ENCODE assay signal across 8 cellular contexts in genomic region chr18:22170421-22171262, GRCh38. TPM values are rescaled to one million over a fixed set of nuclear protein-coding genes. Genes with fewer than 3 reads are reported as not detected.
DNase-seq lines count a peak whose midpoint lies in the region; ATAC-seq and TF ChIP-seq lines count a peak whose summit lies in the region.

No MANE protein-coding gene starts in this region.

- ATAC-seq in activated CD8-positive, alpha-beta T cell treated with anti-CD3 and anti-CD28 coated beads, Interleukin-2, amount 10 ng/mL, durations not matched to agents 7 days and 5 days = peak; percentile 22
- ATAC-seq in HG03432 (IDR thresholded peaks at IDR 0.05; ENCODE audit: unreplicated experiment) (no peak), HG03521 (IDR thresholded peaks at IDR 0.05; ENCODE audit: unreplicated experiment) (no peak)

- no CpG with 5 or more reads among the region's 66 CpGs for WGBS in trophoblast cell (ENCODE audit: extremely low coverage, insufficient coverage, insufficient read length)

- peaks cover 83% of the 10 kb centered on the region for H3K27me3 Mint-ChIP-seq in activated CD8-positive, alpha-beta T cell treated with anti-CD3 and anti-CD28 coated beads, Interleukin-2, amount 10 ng/mL, durations not matched to agents 7 days and 5 days (ENCODE audit: low read depth)

- H3K27ac Mint-ChIP-seq in activated CD8-positive, alpha-beta T cell treated with anti-CD3 and anti-CD28 coated beads, Interleukin-2, amount 10 ng/mL, durations not matched to agents 7 days and 5 days = no peak overlapping the region

- H2BK120ac ChIP-seq in trophoblast cell (ENCODE audit: insufficient read depth, low read length, poor library complexity) = no peak overlapping the region

- no peak overlapping the region for H4K12ac ChIP-seq in trophoblast cell (ENCODE audit: low read depth, low read length)

- no peak overlapping the region for H2BK12ac ChIP-seq in trophoblast cell (ENCODE audit: low read length)

- no peak overlapping the region for H4K8ac ChIP-seq in trophoblast cell (ENCODE audit: low read depth, low read length)

- H3K4me3 Mint-ChIP-seq in activated CD8-positive, alpha-beta T cell treated with anti-CD3 and anti-CD28 coated beads, Interleukin-2, amount 10 ng/mL, durations not matched to agents 7 days and 5 days = peak overlapping the region; percentile 84

- H3K18ac ChIP-seq in trophoblast cell (ENCODE audit: low read length) = no peak overlapping the region

- peak overlapping the region; percentile 32 for H2AFZ ChIP-seq in trophoblast cell (ENCODE audit: insufficient read depth, low read length, poor library complexity)

- H2AK5ac ChIP-seq in trophoblast cell (ENCODE audit: low read length) = no peak overlapping the region

- H2BK5ac ChIP-seq in trophoblast cell (ENCODE audit: low read depth, low read length, poor library complexity) = no peak overlapping the region

- H3K4ac ChIP-seq in trophoblast cell (ENCODE audit: low read depth, low read length) = no peak overlapping the region

- H3K79me2 ChIP-seq in trophoblast cell (ENCODE audit: control insufficient read depth, insufficient read depth, low read length, poor library complexity) = no peaks in the 10 kb centered on the region

- H3K4me2 ChIP-seq in trophoblast cell (ENCODE audit: low read length) = peak overlapping the region; percentile 84

- DNase-seq in AG04449 (ENCODE audit: low read depth, low spot score) (no peak), HEK293T (ENCODE audit: extremely low spot score) (peak; percentile 51), glomerular visceral epithelial cell (ENCODE audit: extremely low spot score) (peak; percentile 66), trophoblast cell (peak; percentile 55 to 66), DMS153 (lab: John Stamatoyannopoulos, UW) (no peak)
- peak; percentile 30 for DNase-seq in activated CD8-positive, alpha-beta T cell treated with anti-CD3 and anti-CD28 coated beads, Interleukin-2, amount 10 ng/mL, durations not matched to agents 7 days and 5 days

- no peak overlapping the region for H3K9ac ChIP-seq in trophoblast cell (ENCODE audit: low read length)

- CTCF ChIA-PET in AG04449 (lab: Yijun Ruan, JAX) (interaction anchor here (1.0 to 2.1 kb wide), 4 partner anchors 9 to 392 kb away, joined by 3 to 8 read pairs (median 4); no protein-coding TSS in a partner anchor), HEK293T (lab: Yijun Ruan, JAX) (interaction anchor here (0.7 to 1.5 kb wide), 4 partner anchors 10 to 173 kb away, joined by 3 to 5 read pairs (median 4); no protein-coding TSS in a partner anchor)
- CTCF ChIA-PET in activated CD8-positive, alpha-beta T cell treated with anti-CD3 and anti-CD28 coated beads, Interleukin-2, amount 10 ng/mL, durations not matched to agents 7 days and 5 days (lab: Charles Lee) = no interaction called here

- H3K79me1 ChIP-seq in trophoblast cell (ENCODE audit: low read length) = peaks cover 4% of the 10 kb centered on the region

- H4K91ac ChIP-seq in trophoblast cell (ENCODE audit: low read depth, low read length) = no peak overlapping the region

- H3K27ac ChIP-seq in trophoblast cell (ENCODE audit: low read depth, low read length) = no peak overlapping the region

- TF ChIP-seq CTCF in AG04449 (IDR thresholded peaks at IDR 0.05; ENCODE audit: insufficient read depth, low read length, missing control alignments) = no peak

- peaks cover 29% of the 10 kb centered on the region for H3K4me1 Mint-ChIP-seq in activated CD8-positive, alpha-beta T cell treated with anti-CD3 and anti-CD28 coated beads, Interleukin-2, amount 10 ng/mL, durations not matched to agents 7 days and 5 days (ENCODE audit: low read depth)

- no peak overlapping the region for H3K23ac ChIP-seq in trophoblast cell (ENCODE audit: low read length)

- H3K14ac ChIP-seq in trophoblast cell (ENCODE audit: low read length) = no peak overlapping the region

- peaks cover 6% of the 10 kb centered on the region for H3K36me3 Mint-ChIP-seq in activated CD8-positive, alpha-beta T cell treated with anti-CD3 and anti-CD28 coated beads, Interleukin-2, amount 10 ng/mL, durations not matched to agents 7 days and 5 days (ENCODE audit: low read depth)

- peaks cover 6% of the 10 kb centered on the region for H3K9me3 ChIP-seq in trophoblast cell (ENCODE audit: insufficient read depth, low read depth, low read length)

- H3K9me3 Mint-ChIP-seq in activated CD8-positive, alpha-beta T cell treated with anti-CD3 and anti-CD28 coated beads, Interleukin-2, amount 10 ng/mL, durations not matched to agents 7 days and 5 days (ENCODE audit: insufficient read depth) = no peaks in the 10 kb centered on the region

- POLR2A ChIA-PET in AG04449 (lab: Yijun Ruan, JAX) (no interaction called here), HEK293T (lab: Yijun Ruan, JAX) (interaction anchor here (0.7 to 3.7 kb wide), 15 partner anchors 13 to 392 kb away, joined by 3 to 15 read pairs (median 4); no protein-coding TSS in a partner anchor)
- POLR2A ChIA-PET in activated CD8-positive, alpha-beta T cell treated with anti-CD3 and anti-CD28 coated beads, Interleukin-2, amount 10 ng/mL, durations not matched to agents 7 days and 5 days (lab: Charles Lee) = no interaction called here

- H3K36me3 ChIP-seq in trophoblast cell (ENCODE audit: control insufficient read depth in 1 of 2, insufficient read depth in 2 of 2, low read length in 2 of 2) = no peaks in the 10 kb centered on the region

- peaks cover 85% of the 10 kb centered on the region for H3K27me3 ChIP-seq in trophoblast cell (ENCODE audit: insufficient read depth, low read length)

- H3K4me3 ChIP-seq in AG04449 (ENCODE audit: low read depth, low read length) (peak overlapping the region; percentile 72), trophoblast cell (ENCODE audit: low read depth, low read length) (peak overlapping the region; percentile 68)

- peaks cover 26 to 28% of the 10 kb centered on the region in 2 experiments for H3K4me1 ChIP-seq in trophoblast cell (ENCODE audit: control insufficient read depth in 1 of 2, insufficient read depth in 2 of 2, low read length in 2 of 2)

TF ChIP-seq in HEK293T, 16 proteins besides CTCF, POLR2A, EP300 and RAD21:
- no peak for TF ChIP-seq TARDBP (IDR thresholded peaks at IDR 0.05)
- TF ChIP-seq ARNT (IDR thresholded peaks at IDR 0.05) = no peak
- TF ChIP-seq BHLHE40 (IDR thresholded peaks at IDR 0.05; ENCODE audit: borderline replicate concordance) = no peak
- no peak for TF ChIP-seq CTBP1 (IDR thresholded peaks at IDR 0.05; ENCODE audit: borderline replicate concordance)
- TF ChIP-seq, protein P1, sequence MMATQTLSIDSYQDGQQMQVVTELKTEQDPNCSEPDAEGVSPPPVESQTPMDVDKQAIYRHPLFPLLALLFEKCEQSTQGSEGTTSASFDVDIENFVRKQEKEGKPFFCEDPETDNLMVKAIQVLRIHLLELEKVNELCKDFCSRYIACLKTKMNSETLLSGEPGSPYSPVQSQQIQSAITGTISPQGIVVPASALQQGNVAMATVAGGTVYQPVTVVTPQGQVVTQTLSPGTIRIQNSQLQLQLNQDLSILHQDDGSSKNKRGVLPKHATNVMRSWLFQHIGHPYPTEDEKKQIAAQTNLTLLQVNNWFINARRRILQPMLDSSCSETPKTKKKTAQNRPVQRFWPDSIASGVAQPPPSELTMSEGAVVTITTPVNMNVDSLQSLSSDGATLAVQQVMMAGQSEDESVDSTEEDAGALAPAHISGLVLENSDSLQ (IDR thresholded peaks at IDR 0.05) = peak; percentile 53
- no peak for TF ChIP-seq FOXM1 (IDR thresholded peaks at IDR 0.05; ENCODE audit: borderline replicate concordance)
TF ChIP-seq in HEK293T: peak in this region for 1.

RNA-seq across cellular contexts. Expression of gene GATA6, which starts 1.3 kb away (rescaled TPM):
- not detected for total RNA-seq in activated CD8-positive, alpha-beta T cell treated with anti-CD3 and anti-CD28 coated beads, Interleukin-2, amount 10 ng/mL, durations not matched to agents 7 days and 5 days
- 1.7 and 1.9 TPM in 2 replicates for polyA plus RNA-seq in trophoblast cell (2013)

Comparison
In these comparisons a context has a peak if more than half of its experiments do, and no peak if none do; other contexts are left out.
1. DNase-seq: peak in HEK293T (single experiment), activated CD8-positive, alpha-beta T cell treated with anti-CD3 and anti-CD28 coated beads, Interleukin-2, amount 10 ng/mL, durations not matched to agents 7 days and 5 days (single experiment), glomerular visceral epithelial cell (single experiment) and trophoblast cell (2 of 2); none in AG04449 (single experiment) and DMS153 (single experiment).